ENCODE assay signal across 1 cellular context in genomic region chr1:206796984-206797402, GRCh38.
TF ChIP-seq lines count a peak whose summit lies in the region.

No MANE protein-coding gene starts in this region.

TF ChIP-seq in IMR-90, 13 proteins besides CTCF, POLR2A, EP300 and RAD21 (continued from another document):
- TF ChIP-seq ELK1 (IDR thresholded peaks at IDR 0.05; ENCODE audit: borderline replicate concordance, low read depth, low read length) = no peak
- no peak for TF ChIP-seq MAZ (IDR thresholded peaks at IDR 0.05; ENCODE audit: borderline replicate concordance, low read depth, low read length)
- no peak for TF ChIP-seq SMC3 (IDR thresholded peaks at IDR 0.05; ENCODE audit: low read depth, low read length)
- TF ChIP-seq RFX5 (IDR thresholded peaks at IDR 0.05; ENCODE audit: low read depth, low read length) = no peak
- no peak for TF ChIP-seq CEBPB (IDR thresholded peaks at IDR 0.05; ENCODE audit: low read depth, low read length)
- no peak for TF ChIP-seq CHD1 (IDR thresholded peaks at IDR 0.05; ENCODE audit: low read depth, low read length)
- TF ChIP-seq NFE2L2 (IDR thresholded peaks at IDR 0.05; ENCODE audit: low read depth, low read length) = no peak
- no peak for TF ChIP-seq BHLHE40 (IDR thresholded peaks at IDR 0.05; ENCODE audit: low read depth, low read length)
- TF ChIP-seq RCOR1 (IDR thresholded peaks at IDR 0.05; ENCODE audit: insufficient replicate concordance, low read length) = no peak
TF ChIP-seq in IMR-90: peak in this region for 0.
